8 cellular contexts compared by ENCODE assay signal in the genomic region with DNA sequence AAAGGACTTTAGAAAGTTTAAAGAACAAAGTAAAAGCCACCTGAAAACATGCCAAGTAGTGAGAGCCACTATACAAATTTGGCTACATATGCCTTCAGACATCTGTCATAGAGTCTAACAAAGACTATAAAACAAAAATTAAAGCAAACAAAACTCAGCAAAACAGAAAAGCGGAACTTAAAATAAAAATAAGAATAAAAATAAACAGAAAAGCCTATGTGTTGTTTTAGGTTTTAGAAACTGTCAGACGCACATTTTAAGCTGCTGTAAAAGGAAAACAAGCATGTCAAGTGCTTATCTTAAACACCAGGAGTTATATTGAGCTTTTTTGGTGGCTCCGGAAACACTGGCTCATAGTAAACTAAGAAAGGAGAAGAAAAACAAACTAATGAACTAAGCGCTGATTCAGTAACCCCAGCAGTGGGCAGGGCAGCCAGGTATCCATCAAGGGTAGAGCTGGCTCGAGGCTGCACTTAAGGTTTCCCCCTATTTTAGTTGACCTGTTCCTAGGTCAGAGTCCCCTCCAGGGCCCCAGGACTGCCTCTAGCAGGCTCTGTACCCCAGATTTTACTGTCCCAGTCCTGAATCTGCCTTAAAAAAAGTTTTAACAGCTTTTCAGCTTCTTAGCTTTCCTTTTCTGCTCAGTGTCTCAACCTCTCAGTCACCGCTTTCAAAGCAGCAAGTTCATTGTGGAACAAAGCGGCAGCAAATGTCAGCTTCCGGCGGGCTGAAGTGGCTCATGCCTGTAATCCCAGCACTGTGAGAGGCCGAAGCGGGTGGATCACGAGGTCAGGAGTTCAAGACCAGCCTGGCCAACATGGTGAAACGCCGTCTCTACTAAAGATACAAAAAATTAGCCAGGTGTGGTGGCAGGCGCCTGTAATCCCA. TPM values are rescaled to one million over a fixed set of nuclear protein-coding genes. Genes with fewer than 3 reads are reported as not detected.
DNase-seq lines count a peak whose midpoint lies in the region; ATAC-seq lines count a peak whose summit lies in the region.

No MANE protein-coding gene starts in this region.

- ATAC-seq in GM21717 (IDR thresholded peaks at IDR 0.05; ENCODE audit: unreplicated experiment): peak; percentile 67
- no peak for ATAC-seq in HG03469 (IDR thresholded peaks at IDR 0.05; ENCODE audit: unreplicated experiment)

- H3K4me1 ChIP-seq in mesodermal cell (ENCODE audit: control insufficient read depth, insufficient read depth, low read length, poor library complexity, severe bottlenecking): peaks cover 5% of the 10 kb centered on the region

- peaks cover 5% of the 10 kb centered on the region for H3K9me3 ChIP-seq in mesodermal cell (ENCODE audit: control insufficient read depth, low read length)

- peaks cover 4% of the 10 kb centered on the region for H3K27me3 Mint-ChIP-seq in activated naive CD4-positive, alpha-beta T cell treated with anti-CD3 and anti-CD28 coated beads, Interleukin-2, amount 10 ng/mL, durations not matched to agents 7 days and 5 days

- peak overlapping the region; percentile 90 for H3K27ac Mint-ChIP-seq in activated naive CD4-positive, alpha-beta T cell treated with anti-CD3 and anti-CD28 coated beads, Interleukin-2, amount 10 ng/mL, durations not matched to agents 7 days and 5 days

- H3K36me3 Mint-ChIP-seq in activated naive CD4-positive, alpha-beta T cell treated with anti-CD3 and anti-CD28 coated beads, Interleukin-2, amount 10 ng/mL, durations not matched to agents 7 days and 5 days: peaks cover 12% of the 10 kb centered on the region

- H3K36me3 ChIP-seq in mesodermal cell (ENCODE audit: control insufficient read depth, insufficient read depth, low read length): peaks cover 5% of the 10 kb centered on the region

- DNase-seq in NAMALWA (ENCODE audit: low spot score) (peak; percentile 50), mesenteric fat pad (ENCODE audit: low spot score) (no peak), HuH-7.5 (ENCODE audit: low spot score) (no peak)
- DNase-seq in activated naive CD4-positive, alpha-beta T cell treated with anti-CD3 and anti-CD28 coated beads, Interleukin-2, amount 10 ng/mL, durations not matched to agents 7 days and 5 days: peak; percentile 70

- CTCF ChIA-PET in activated naive CD4-positive, alpha-beta T cell treated with anti-CD3 and anti-CD28 coated beads, Interleukin-2, amount 10 ng/mL, durations not matched to agents 7 days and 5 days (lab: Charles Lee): interaction anchor here (0.6 to 2.9 kb wide), 7 partner anchors 10 to 1868 kb away, joined by 3 to 32 read pairs (median 4); no protein-coding TSS in a partner anchor

- peak overlapping the region; percentile 58 for H3K4me3 Mint-ChIP-seq in activated naive CD4-positive, alpha-beta T cell treated with anti-CD3 and anti-CD28 coated beads, Interleukin-2, amount 10 ng/mL, durations not matched to agents 7 days and 5 days

- 92 to 93% methylated on average over 13 of the region's 15 CpGs for WGBS in mesodermal cell (ENCODE audit: insufficient coverage in 2 of 2), 2 experiments

- H3K27ac ChIP-seq in mesodermal cell (ENCODE audit: low read depth, low read length, severe bottlenecking): peak overlapping the region; percentile 32

- H3K9me3 Mint-ChIP-seq in activated naive CD4-positive, alpha-beta T cell treated with anti-CD3 and anti-CD28 coated beads, Interleukin-2, amount 10 ng/mL, durations not matched to agents 7 days and 5 days: peaks cover 4% of the 10 kb centered on the region

- H3K4me1 Mint-ChIP-seq in activated naive CD4-positive, alpha-beta T cell treated with anti-CD3 and anti-CD28 coated beads, Interleukin-2, amount 10 ng/mL, durations not matched to agents 7 days and 5 days: peaks cover 33% of the 10 kb centered on the region

- H3K4me3 ChIP-seq in GM08714 (ENCODE audit: low read length) (peak overlapping the region; percentile 47; the same call in 1 of the 2 replicates), mesodermal cell (ENCODE audit: extremely low read depth, insufficient read depth, low read length, poor library complexity, severe bottlenecking) (no peak overlapping the region)

RNA-seq across cellular contexts. Expression of a gene that starts 15.3 kb away (rescaled TPM):
- polyA plus RNA-seq in mesodermal cell (2013, experiment 1 of 2): 24.8 TPM
- 21.2 TPM for polyA plus RNA-seq in mesodermal cell (2013, experiment 2 of 2)
- total RNA-seq in mesenteric fat pad: 29.0 TPM

RNA-seq across cellular contexts. Expression of a gene that starts 34.9 kb away (rescaled TPM):
- polyA plus RNA-seq in mesodermal cell (2013, experiment 1 of 2): 58.3 TPM
- 53.9 TPM for polyA plus RNA-seq in mesodermal cell (2013, experiment 2 of 2)
- total RNA-seq in mesenteric fat pad: 59.0 TPM

Comparison
In these comparisons a context has a peak if more than half of its experiments do, and no peak if none do; other contexts are left out.
1. DNase-seq: peak in NAMALWA (single experiment) and activated naive CD4-positive, alpha-beta T cell treated with anti-CD3 and anti-CD28 coated beads, Interleukin-2, amount 10 ng/mL, durations not matched to agents 7 days and 5 days (single experiment); none in mesenteric fat pad (single experiment) and HuH-7.5 (single experiment).